In the genomic region with DNA sequence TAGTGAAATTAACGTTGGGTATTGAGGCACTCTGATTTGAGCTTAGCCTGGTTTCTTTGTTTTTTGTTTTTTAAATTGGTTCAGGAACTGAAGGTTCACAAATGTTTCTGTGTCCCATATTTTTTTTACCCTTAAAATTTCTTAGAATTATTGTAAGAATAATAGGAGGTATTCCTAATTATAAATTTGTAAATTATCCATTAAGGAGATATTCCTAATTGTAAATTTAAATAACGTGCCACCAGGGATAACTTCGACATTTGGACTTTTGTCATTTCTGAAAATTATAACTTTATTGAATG, we compare ENCODE assay signal across 8 cellular contexts. TPM values are rescaled to one million over a fixed set of nuclear protein-coding genes. Genes with fewer than 3 reads are reported as not detected.
DNase-seq lines count a peak whose midpoint lies in the region; ATAC-seq and TF ChIP-seq lines count a peak whose summit lies in the region.

No MANE protein-coding gene starts in this region.

- ATAC-seq in heart left ventricle (no peak), GM19328 (IDR thresholded peaks at IDR 0.05; ENCODE audit: unreplicated experiment) (no peak)

- H3K36me3 ChIP-seq in heart left ventricle, result no peaks in the 10 kb centered on the region
- no peaks in the 10 kb centered on the region for H3K36me3 ChIP-seq in muscle layer of colon (ENCODE audit: insufficient read depth, low read length)
- H3K36me3 ChIP-seq in vagina, result no peaks in the 10 kb centered on the region

- TF ChIP-seq CTCF in heart left ventricle (IDR thresholded peaks at IDR 0.05) (no peak), dorsolateral prefrontal cortex (IDR thresholded peaks at IDR 0.05 in 54 of 56, conservative IDR thresholded peaks at IDR 0.05 in 2 of 56; ENCODE audit: low read depth in 1 of 56, partially characterized antibody in 56 of 56) (no peak), vagina (IDR thresholded peaks at IDR 0.05) (no peak)

- H3K9me3 ChIP-seq in heart left ventricle (no peaks in the 10 kb centered on the region), muscle layer of colon (ENCODE audit: low read length) (no peaks in the 10 kb centered on the region), vagina (no peaks in the 10 kb centered on the region)

- H3K27me3 ChIP-seq in heart left ventricle (peaks cover 0 to 18% (median 0%) of the 10 kb centered on the region in 9 donors), dorsolateral prefrontal cortex (no peaks in the 10 kb centered on the region), muscle layer of colon (ENCODE audit: control insufficient read depth in 1 of 2, insufficient read depth in 2 of 2, low read length in 2 of 2) (no peaks in the 10 kb centered on the region), vagina (no peaks in the 10 kb centered on the region)

- intact Hi-C loops in heart left ventricle (cut with DNase I), result loop anchor here in 2 of 10 donors (5.0 to 10.0 kb wide), 2 partner anchors 42 to 65 kb away; no protein-coding TSS in a partner anchor
- intact Hi-C loops in cardiac septum (cut with DNase I), result no loop called here
- intact Hi-C loops in dorsolateral prefrontal cortex (cut with DNase I), result no loop called here
- intact Hi-C loops in vagina (cut with DNase I), result no loop called here

- 22 to 33% (median 25%) methylated on average over 3 of the region's 3 CpGs for WGBS in heart left ventricle, 4 donors

- H3K4me3 ChIP-seq in heart left ventricle, result peak overlapping the region in 11 of 12 donors; percentile 52 to 92 (median 79)
- H3K4me3 ChIP-seq in dorsolateral prefrontal cortex, result peak overlapping the region; percentile 56 to 93 (median 79)
- H3K4me3 ChIP-seq in muscle layer of colon (ENCODE audit: low read depth in 1 of 2, low read length in 2 of 2), result peak overlapping the region; percentile 69 to 92
- peak overlapping the region; percentile 64 to 88 for H3K4me3 ChIP-seq in vagina

- DNase-seq in heart left ventricle, result no peak
- DNase-seq in cardiac septum (ENCODE audit: low spot score), result no peak
- DNase-seq in dorsolateral prefrontal cortex, result no peak
- no peak for DNase-seq in vagina (ENCODE audit: extremely low spot score in 2 of 2)
- no peak for DNase-seq in DMS153 treated with DMSO at 0.1 percent for 48 hours (lab: John Stamatoyannopoulos, UW; ENCODE audit: unreplicated experiment)
- no peak for DNase-seq in NCI-H82 treated with DMSO at 0.1 percent for 48 hours (lab: John Stamatoyannopoulos, UW; ENCODE audit: unreplicated experiment)

- peak overlapping the region; percentile 53 for H3K9ac ChIP-seq in muscle layer of colon (ENCODE audit: low read length)

- H3K4me1 ChIP-seq in heart left ventricle, result peaks cover 0 to 42% (median 21%) of the 10 kb centered on the region in 12 donors
- peaks cover 19% of the 10 kb centered on the region for H3K4me1 ChIP-seq in muscle layer of colon (ENCODE audit: insufficient read depth, low read length)
- H3K4me1 ChIP-seq in vagina, result peaks cover 15% of the 10 kb centered on the region

- TF ChIP-seq POLR2A in heart left ventricle (IDR thresholded peaks at IDR 0.05), result no peak
- no peak for TF ChIP-seq POLR2A in vagina (IDR thresholded peaks at IDR 0.05)

- H3K27ac ChIP-seq in heart left ventricle, result peak overlapping the region in 5 of 12 donors; percentile 93 to 98 (median 95)
- peak overlapping the region in 2 of 59 donors; percentile 60 to 90 for H3K27ac ChIP-seq in dorsolateral prefrontal cortex
- peak overlapping the region; percentile 92 for H3K27ac ChIP-seq in muscle layer of colon (ENCODE audit: low read depth, low read length)
- peak overlapping the region; percentile 95 for H3K27ac ChIP-seq in vagina

RNA-seq across cellular contexts. Expression of gene WWC2, which starts 1.2 kb away (rescaled TPM):
- total RNA-seq in heart left ventricle (10 to 100 TPM; 21.4 to 43.0 (median 36.5) TPM), cardiac septum (38.3 TPM), dorsolateral prefrontal cortex (10 to 100 TPM; 18.8 to 44.7 (median 30.3) TPM), vagina (24.3 TPM)
- polyA plus RNA-seq in heart left ventricle, result 10 to 100 TPM in 1 of 2 donors, 1 to 10 TPM in 1; 5.4 to 16.2 TPM
